In the genomic region with DNA sequence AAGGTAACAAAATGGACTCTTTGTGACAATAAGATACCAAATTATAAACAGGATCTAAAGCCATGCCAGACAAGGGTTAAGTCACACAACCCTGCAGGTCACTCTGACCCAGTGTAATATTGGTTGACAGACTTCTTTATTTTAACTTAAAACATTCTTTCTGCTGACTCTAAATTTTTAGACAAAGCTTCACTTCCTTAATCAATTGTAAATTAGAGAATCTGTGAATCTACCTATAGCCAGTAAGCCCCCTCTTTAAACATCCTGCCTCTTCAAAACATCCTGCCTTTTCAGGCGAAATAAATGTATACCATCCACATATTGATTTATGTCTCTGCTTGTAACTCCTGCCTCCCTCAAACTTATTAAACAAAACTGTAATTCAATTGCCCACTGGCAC, we compare ENCODE assay signal across 20 cellular contexts. TPM values are rescaled to one million over a fixed set of nuclear protein-coding genes. Genes with fewer than 3 reads are reported as not detected.
DNase-seq lines count a peak whose midpoint lies in the region; ATAC-seq and TF ChIP-seq lines count a peak whose summit lies in the region.
"Had no signal": no experiment of that assay in that cellular context is flagged by ENCODE, and none has a peak within 500 bp of the region (broad histone marks: within the 10 kb centered on the region; RNA-seq: fewer than 3 reads in every experiment).

No MANE protein-coding gene starts in this region.

- no peak for TF ChIP-seq RAD21 in IMR-90 (IDR thresholded peaks at IDR 0.05; ENCODE audit: low read length)

- no peak overlapping the region for H2BK15ac ChIP-seq in IMR-90 (ENCODE audit: low read depth, low read length)

- H4K20me1 ChIP-seq in IMR-90 (ENCODE audit: insufficient read depth, low read length) (no peaks in the 10 kb centered on the region), osteoblast (ENCODE audit: insufficient read depth, low read length) (no peaks in the 10 kb centered on the region)
- H4K20me1 ChIP-seq: BLaER1 treated with 17β-estradiol and CSF1 and Interleukin-3, amounts not matched to agents 10 nM and 100 nM had no signal

- no peak overlapping the region for H4K8ac ChIP-seq in IMR-90 (ENCODE audit: low read depth in 2 of 2, low read length in 2 of 2)

- H3K4me3 Mint-ChIP-seq in MCF 10A (ENCODE audit: unreplicated experiment) = no peak overlapping the region
- H3K4me3 Mint-ChIP-seq: CD14-positive monocyte; CD4-positive, alpha-beta T cell; CD8-positive, alpha-beta memory T cell had no signal

- no peaks in the 10 kb centered on the region for H3K79me2 ChIP-seq in osteoblast (ENCODE audit: insufficient read depth, low read length)

- H3K27ac ChIP-seq in breast epithelium = no peak overlapping the region
- no peak overlapping the region for H3K27ac ChIP-seq in IMR-90 (ENCODE audit: insufficient read depth, low read length)
- no peak overlapping the region for H3K27ac ChIP-seq in osteoblast (ENCODE audit: low read depth, low read length)
- H3K27ac ChIP-seq: 22Rv1; BLaER1 treated with 17β-estradiol and CSF1 and Interleukin-3, amounts not matched to agents 10 nM and 100 nM had no signal

- H3K36me3 Mint-ChIP-seq in MCF 10A (ENCODE audit: insufficient read depth, unreplicated experiment) = peaks cover 22% of the 10 kb centered on the region

- no peak overlapping the region for H3K9ac ChIP-seq in IMR-90 (ENCODE audit: low read depth, low read length)
- H3K9ac ChIP-seq: BLaER1 treated with 17β-estradiol and CSF1 and Interleukin-3, amounts not matched to agents 10 nM and 100 nM had no signal

- no peak for DNase-seq in MCF 10A (ENCODE audit: unreplicated experiment)
- no peak for DNase-seq in breast epithelium (ENCODE audit: low spot score in 2 of 2)
- no peak for DNase-seq in IMR-90
- DNase-seq in osteoblast (ENCODE audit: insufficient read length, low spot score, missing footprints) = peak; percentile 48
- no peak for DNase-seq in central memory CD4-positive, alpha-beta T cell
- DNase-seq: ACHN; AML-193; BE2C; CD4-positive, alpha-beta T cell; CD8-positive, alpha-beta memory T cell; DMS 273 treated with DMSO at 0.1 percent for 48 hours; DMS79; EL; GF-D8; GOT3 had no signal

- H3K36me3 ChIP-seq in breast epithelium (no peaks in the 10 kb centered on the region), IMR-90 (ENCODE audit: control insufficient read depth, insufficient read depth, low read length) (no peaks in the 10 kb centered on the region; the same call in none of the 2 replicates), osteoblast (ENCODE audit: insufficient read depth, low read length) (no peaks in the 10 kb centered on the region)
- H3K36me3 ChIP-seq: BE2C had no signal

- H3K9me3 ChIP-seq in breast epithelium = no peaks in the 10 kb centered on the region
- no peaks in the 10 kb centered on the region for H3K9me3 ChIP-seq in IMR-90 (ENCODE audit: control insufficient read depth, insufficient read depth, low read length)
- no peaks in the 10 kb centered on the region for H3K9me3 ChIP-seq in osteoblast (ENCODE audit: low read depth, low read length)
- H3K9me3 ChIP-seq: BE2C; BLaER1 treated with 17β-estradiol and CSF1 and Interleukin-3, amounts not matched to agents 10 nM and 100 nM; HAP-1 had no signal

- peaks cover 7% of the 10 kb centered on the region for H3K9me1 ChIP-seq in IMR-90 (ENCODE audit: insufficient read depth, low read length)

- ATAC-seq in IMR-90 (ENCODE audit: low read depth) (no peak), GM21737 (IDR thresholded peaks at IDR 0.05; ENCODE audit: unreplicated experiment) (no peak)

- H3K4me3 ChIP-seq in breast epithelium = no peak overlapping the region
- no peak overlapping the region for H3K4me3 ChIP-seq in IMR-90 (ENCODE audit: insufficient read depth, low read depth, low read length)
- no peak overlapping the region for H3K4me3 ChIP-seq in osteoblast (ENCODE audit: insufficient read depth, low read length)
- H3K4me3 ChIP-seq: BLaER1 treated with 17β-estradiol and CSF1 and Interleukin-3, amounts not matched to agents 10 nM and 100 nM; HAP-1 had no signal

- H3K27me3 Mint-ChIP-seq in MCF 10A (ENCODE audit: insufficient read depth, unreplicated experiment) = no peaks in the 10 kb centered on the region
- H3K27me3 Mint-ChIP-seq: CD4-positive, alpha-beta T cell; CD8-positive, alpha-beta memory T cell had no signal

- dilution Hi-C loops in IMR-90 (cut with HindIII; ENCODE audit: low sequenced_read_pairs, unreplicated experiment) = loop anchor here (25.0 kb wide), 2 partner anchors 146 to 296 kb away; a partner anchor contains a TSS

- H3K18ac ChIP-seq in IMR-90 (ENCODE audit: low read depth, low read length) = peak overlapping the region; percentile 13; the same call in 1 of the 2 replicates

- H2AFZ ChIP-seq in IMR-90 (replicated peaks; ENCODE audit: low read length, poor library complexity) (no peak overlapping the region), osteoblast (ENCODE audit: low read length) (no peak overlapping the region)

- POLR2A ChIA-PET in MCF 10A (lab: Yijun Ruan, JAX) = no interaction called here
- POLR2A ChIA-PET in IMR-90 (lab: Charles Lee; ENCODE audit: unreplicated experiment) = no interaction called here

- in situ Hi-C loops in IMR-90 (cut with MboI; ENCODE audit: low sequenced_read_pairs) = loop anchor here (25.0 kb wide), 1 partner anchor 596 kb away; no protein-coding TSS in a partner anchor

- 67% methylated on average over 1 of the region's 1 CpG; no CpG with 5 or more reads in 1 of the 2 experiments for WGBS in IMR-90 (ENCODE audit: extremely low coverage in 2 of 2, insufficient read length in 1 of 2), 2 experiments

- H3K4me2 ChIP-seq in IMR-90 (ENCODE audit: low read depth, low read length) = no peak overlapping the region
- H3K4me2 ChIP-seq in osteoblast (ENCODE audit: insufficient read depth, low read length) = no peak overlapping the region
- H3K4me2 ChIP-seq: BLaER1 treated with 17β-estradiol and CSF1 and Interleukin-3, amounts not matched to agents 10 nM and 100 nM had no signal

- no peak overlapping the region for H4K5ac ChIP-seq in IMR-90 (ENCODE audit: low read depth, low read length)

- H2AK9ac ChIP-seq in IMR-90 (replicated peaks; ENCODE audit: low read depth, low read length, poor library complexity) = no peak overlapping the region

- H3K4ac ChIP-seq in IMR-90 (ENCODE audit: low read depth, low read length) = 0 out of 2 replicates have a peak overlapping the region, but pooled peaks have one; percentile 1

- CTCF ChIA-PET in MCF 10A (lab: Yijun Ruan, JAX) (interaction anchor here (0.9 kb wide), 1 partner anchor 306 kb away, joined by 3 read pairs; no protein-coding TSS in a partner anchor), IMR-90 (lab: Yijun Ruan, JAX) (no interaction called here)

- H3K27me3 ChIP-seq in breast epithelium = no peaks in the 10 kb centered on the region
- H3K27me3 ChIP-seq in IMR-90 (ENCODE audit: control insufficient read depth, insufficient read depth, low read length) = no peaks in the 10 kb centered on the region
- H3K27me3 ChIP-seq in osteoblast (ENCODE audit: insufficient read depth, low read length) = no peaks in the 10 kb centered on the region
- H3K27me3 ChIP-seq: BE2C; BLaER1 treated with 17β-estradiol and CSF1 and Interleukin-3, amounts not matched to agents 10 nM and 100 nM had no signal

- no peak overlapping the region for H3K56ac ChIP-seq in IMR-90 (ENCODE audit: extremely low read depth, insufficient read depth, low read length)

- peak overlapping the region; percentile 20 for H2BK5ac ChIP-seq in IMR-90 (ENCODE audit: low read depth, low read length, poor library complexity, severe bottlenecking)

- H3K23ac ChIP-seq in IMR-90 (ENCODE audit: low read depth, low read length) = no peak overlapping the region

- H3K9me3 Mint-ChIP-seq in MCF 10A (ENCODE audit: unreplicated experiment) = no peaks in the 10 kb centered on the region
- H3K9me3 Mint-ChIP-seq: CD4-positive, alpha-beta T cell; CD8-positive, alpha-beta memory T cell had no signal

- H3K27ac Mint-ChIP-seq in MCF 10A (ENCODE audit: low read depth, unreplicated experiment) = peak overlapping the region; percentile 63
- H3K27ac Mint-ChIP-seq: CD14-positive monocyte; CD4-positive, alpha-beta T cell had no signal

- TF ChIP-seq POLR2A in breast epithelium (IDR thresholded peaks at IDR 0.05) (no peak), IMR-90 (IDR thresholded peaks at IDR 0.05; ENCODE audit: low read depth, low read length) (no peak)

- TF ChIP-seq CTCF in MCF 10A (IDR thresholded peaks at IDR 0.05; ENCODE audit: unreplicated experiment) (no peak), breast epithelium (IDR thresholded peaks at IDR 0.05) (no peak), IMR-90 (conservative IDR thresholded peaks at IDR 0.05; ENCODE audit: low read depth, low read length) (no peak), osteoblast (IDR thresholded peaks at IDR 0.05; ENCODE audit: extremely low read depth, low read depth, low read length) (no peak)

- peaks cover 4 to 8% of the 10 kb centered on the region in 2 experiments; a peak in 2 of 4 replicates for H3K79me1 ChIP-seq in IMR-90 (ENCODE audit: low read depth in 1 of 2, low read length in 2 of 2)

- H4K91ac ChIP-seq in IMR-90 (ENCODE audit: insufficient read depth, low read depth, low read length) = no peak overlapping the region

- intact Hi-C loops in MCF 10A (cut with micrococcal nuclease) = no loop called here
- intact Hi-C loops in breast epithelium (cut with DNase I; ENCODE audit: low total_unique reads) = no loop called here
- intact Hi-C loops in IMR-90 (cut with micrococcal nuclease) = no loop called here

- H3K4me1 ChIP-seq in breast epithelium (no peaks in the 10 kb centered on the region), IMR-90 (ENCODE audit: control insufficient read depth, insufficient read depth, low read length) (peaks cover 6% of the 10 kb centered on the region), osteoblast (ENCODE audit: insufficient read depth, low read length) (peaks cover 8% of the 10 kb centered on the region)
- H3K4me1 ChIP-seq: BE2C; BLaER1 treated with 17β-estradiol and CSF1 and Interleukin-3, amounts not matched to agents 10 nM and 100 nM had no signal

- no peak overlapping the region for H2BK120ac ChIP-seq in IMR-90 (ENCODE audit: low read depth, low read length)

- peaks cover 6% of the 10 kb centered on the region for H3K4me1 Mint-ChIP-seq in MCF 10A (ENCODE audit: insufficient read depth, unreplicated experiment)
- H3K4me1 Mint-ChIP-seq: CD14-positive monocyte; CD8-positive, alpha-beta memory T cell had no signal

- H2AK5ac ChIP-seq in IMR-90 (ENCODE audit: low read depth, low read length) = no peak overlapping the region

- no peak overlapping the region; the same call in 1 of the 2 replicates for H3K14ac ChIP-seq in IMR-90 (replicated peaks; ENCODE audit: low read depth, low read length)

- no peak overlapping the region for H2BK20ac ChIP-seq in IMR-90 (ENCODE audit: low read depth, low read length)

- BruUV-seq in MCF 10A (replicated peaks; lab: Mats Ljungman, UMichigan) = no TSS peak
- no TSS peak for BruUV-seq in IMR-90 (replicated peaks; lab: Mats Ljungman, UMichigan)

TF ChIP-seq in IMR-90, 13 proteins besides CTCF, POLR2A, EP300 and RAD21 (continues in another document):
- no peak for TF ChIP-seq MAZ (IDR thresholded peaks at IDR 0.05; ENCODE audit: borderline replicate concordance, low read depth, low read length)

RNA-seq across cellular contexts. Expression of a gene that starts 14.2 kb away (rescaled TPM):
- total RNA-seq in MCF 10A (2022) (6.6 and 6.7 TPM in 2 replicates), breast epithelium (10 to 100 TPM in 1 of 3 donors, 1 to 10 TPM in 2; 8.2 to 10.8 (median 8.5) TPM), IMR-90 (2012; rRNA removed) (2.7 and 4.2 TPM in 2 replicates), osteoblast (6.2 and 7.4 TPM in 2 replicates)
- 4.8 and 5.1 TPM in 2 replicates for polyA plus RNA-seq in IMR-90 (2012; rRNA removed)
- 2.5 and 3.1 TPM in 2 replicates for polyA plus RNA-seq in IMR-90 (2012; cell fraction: cytosol; rRNA removed)
- polyA plus RNA-seq in IMR-90 (2012; cell fraction: nucleus; rRNA removed; ENCODE audit: low replicate concordance) = 2.1 and 4.5 TPM in 2 replicates
